ENCODE assay signal across 1 cellular context in genomic region chr12:121260091-121260490, GRCh38.
TF ChIP-seq lines count a peak whose summit lies in the region.

No MANE protein-coding gene starts in this region.

TF ChIP-seq in GM23338, 12 proteins besides CTCF, POLR2A, EP300 and RAD21 (continued from another document):
- TF ChIP-seq ZNF462 (CRISPR knock-in tag; IDR thresholded peaks at IDR 0.05) (no peak), ETS1 (IDR thresholded peaks at IDR 0.05) (no peak), EZH2 (IDR thresholded peaks at IDR 0.05; ENCODE audit: low read depth, unreplicated experiment) (no peak), ZNF114 (CRISPR knock-in tag; IDR thresholded peaks at IDR 0.05) (no peak), CREB1 (CRISPR knock-in tag; IDR thresholded peaks at IDR 0.05; ENCODE audit: low read depth) (no peak)
- TF ChIP-seq, protein P1, sequence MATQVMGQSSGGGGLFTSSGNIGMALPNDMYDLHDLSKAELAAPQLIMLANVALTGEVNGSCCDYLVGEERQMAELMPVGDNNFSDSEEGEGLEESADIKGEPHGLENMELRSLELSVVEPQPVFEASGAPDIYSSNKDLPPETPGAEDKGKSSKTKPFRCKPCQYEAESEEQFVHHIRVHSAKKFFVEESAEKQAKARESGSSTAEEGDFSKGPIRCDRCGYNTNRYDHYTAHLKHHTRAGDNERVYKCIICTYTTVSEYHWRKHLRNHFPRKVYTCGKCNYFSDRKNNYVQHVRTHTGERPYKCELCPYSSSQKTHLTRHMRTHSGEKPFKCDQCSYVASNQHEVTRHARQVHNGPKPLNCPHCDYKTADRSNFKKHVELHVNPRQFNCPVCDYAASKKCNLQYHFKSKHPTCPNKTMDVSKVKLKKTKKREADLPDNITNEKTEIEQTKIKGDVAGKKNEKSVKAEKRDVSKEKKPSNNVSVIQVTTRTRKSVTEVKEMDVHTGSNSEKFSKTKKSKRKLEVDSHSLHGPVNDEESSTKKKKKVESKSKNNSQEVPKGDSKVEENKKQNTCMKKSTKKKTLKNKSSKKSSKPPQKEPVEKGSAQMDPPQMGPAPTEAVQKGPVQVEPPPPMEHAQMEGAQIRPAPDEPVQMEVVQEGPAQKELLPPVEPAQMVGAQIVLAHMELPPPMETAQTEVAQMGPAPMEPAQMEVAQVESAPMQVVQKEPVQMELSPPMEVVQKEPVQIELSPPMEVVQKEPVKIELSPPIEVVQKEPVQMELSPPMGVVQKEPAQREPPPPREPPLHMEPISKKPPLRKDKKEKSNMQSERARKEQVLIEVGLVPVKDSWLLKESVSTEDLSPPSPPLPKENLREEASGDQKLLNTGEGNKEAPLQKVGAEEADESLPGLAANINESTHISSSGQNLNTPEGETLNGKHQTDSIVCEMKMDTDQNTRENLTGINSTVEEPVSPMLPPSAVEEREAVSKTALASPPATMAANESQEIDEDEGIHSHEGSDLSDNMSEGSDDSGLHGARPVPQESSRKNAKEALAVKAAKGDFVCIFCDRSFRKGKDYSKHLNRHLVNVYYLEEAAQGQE (IDR thresholded peaks at IDR 0.05; ENCODE audit: unreplicated experiment): no peak
